Comparison of ENCODE assay signal across 20 cellular contexts in genomic region chr14:69931960-69932359, GRCh38. TPM values are rescaled to one million over a fixed set of nuclear protein-coding genes. Genes with fewer than 3 reads are reported as not detected.
DNase-seq lines count a peak whose midpoint lies in the region; ATAC-seq and TF ChIP-seq lines count a peak whose summit lies in the region.
"Had no signal": no experiment of that assay in that cellular context is flagged by ENCODE, and none has a peak within 500 bp of the region (broad histone marks: within the 10 kb centered on the region; RNA-seq: fewer than 3 reads in every experiment).

No MANE protein-coding gene starts in this region.

- H3K27me3 Mint-ChIP-seq in GM23338 (ENCODE audit: insufficient read depth, low read depth, poor library complexity) (peaks cover 11% of the 10 kb centered on the region), neural progenitor cell (ENCODE audit: insufficient read depth, low read depth) (peaks cover 3% of the 10 kb centered on the region)

- H3K4me2 ChIP-seq in GM23338, result no peak overlapping the region
- H3K4me2 ChIP-seq in neural progenitor cell, result peak overlapping the region; percentile 56
- H3K4me2 ChIP-seq: A549, KMS-11 had no signal

- H3K4me3 Mint-ChIP-seq in GM23338 (no peak overlapping the region), neural progenitor cell (no peak overlapping the region)
- H3K4me3 Mint-ChIP-seq: CD8-positive, alpha-beta memory T cell had no signal

- H4K20me1 ChIP-seq in GM23338 (replicated peaks; ENCODE audit: insufficient read depth) (no peaks in the 10 kb centered on the region), neural progenitor cell (ENCODE audit: low read depth) (peaks cover 83% of the 10 kb centered on the region)

- H3K27ac ChIP-seq in GM23338 (ENCODE audit: low read depth), result no peak overlapping the region
- H3K27ac ChIP-seq in neural progenitor cell, result peak overlapping the region; percentile 97
- H3K27ac ChIP-seq: A549, KMS-11 had no signal

- H3K9ac ChIP-seq in neural progenitor cell, result peak overlapping the region; percentile 18
- H3K9ac ChIP-seq: KMS-11 had no signal

- H3K4me3 ChIP-seq in GM23338 (no peak overlapping the region), neural progenitor cell (peak overlapping the region; percentile 0), BE2C (ENCODE audit: low read depth, low read length) (no peak overlapping the region)
- H3K4me3 ChIP-seq: A549 had no signal

- H3K9me3 ChIP-seq in neural progenitor cell (ENCODE audit: low read depth), result no peaks in the 10 kb centered on the region
- H3K9me3 ChIP-seq in BE2C, result no peaks in the 10 kb centered on the region
- H3K9me3 ChIP-seq: A549 had no signal

- H3K27me3 ChIP-seq in GM23338 (ENCODE audit: insufficient read depth), result no peaks in the 10 kb centered on the region
- H3K27me3 ChIP-seq in neural progenitor cell, result no peaks in the 10 kb centered on the region
- peaks cover 35% of the 10 kb centered on the region for H3K27me3 ChIP-seq in BE2C

- H3K27ac Mint-ChIP-seq in GM23338, result no peak overlapping the region
- H3K27ac Mint-ChIP-seq in neural progenitor cell, result peak overlapping the region; percentile 91
- H3K27ac Mint-ChIP-seq: CD8-positive, alpha-beta memory T cell had no signal

- no peaks in the 10 kb centered on the region for H3K9me2 ChIP-seq in GM23338 (ENCODE audit: insufficient read depth)

- peak; percentile 28 for ATAC-seq in GM23338
- ATAC-seq: A549, HCT116, HepG2, Panc1, Right ventricle myocardium inferior had no signal

- DNase-seq in GM23338 (ENCODE audit: low spot score) (no peak), NCI-H146 treated with DMSO at 0.1 percent for 48 hours (lab: John Stamatoyannopoulos, UW; ENCODE audit: unreplicated experiment) (peak; percentile 16), iPS-NIHi7 (ENCODE audit: extremely low spot score) (peak; percentile 41), neural progenitor cell (ENCODE audit: low spot score) (no peak), HuH-7.5 (ENCODE audit: low spot score) (no peak), NCI-H1694 (lab: John Stamatoyannopoulos, UW) (no peak), BE2C (no peak), DMS79 (lab: John Stamatoyannopoulos, UW) (no peak)
- DNase-seq: C1 segment of cervical spinal cord, NCI-H1417, NCI-H2029, NCI-H526 had no signal

- TF ChIP-seq CTCF in GM23338 (conservative IDR thresholded peaks at IDR 0.05; ENCODE audit: low read depth in 2 of 2) (no peak), neural progenitor cell (IDR thresholded peaks at IDR 0.05) (no peak), BE2C (IDR thresholded peaks at IDR 0.05; ENCODE audit: low read depth, low read length) (no peak)

- no peaks in the 10 kb centered on the region; the same call in 2 of the 3 replicates for H3K36me3 Mint-ChIP-seq in GM23338 (ENCODE audit: low read depth)
- peaks cover 4% of the 10 kb centered on the region for H3K36me3 Mint-ChIP-seq in neural progenitor cell
- H3K36me3 Mint-ChIP-seq: CD8-positive, alpha-beta memory T cell had no signal

- H3K4me1 ChIP-seq in GM23338 (ENCODE audit: insufficient read depth) (no peaks in the 10 kb centered on the region), neural progenitor cell (peaks cover 94% of the 10 kb centered on the region), BE2C (no peaks in the 10 kb centered on the region)

- no peaks in the 10 kb centered on the region for H3K79me2 ChIP-seq in GM23338 (replicated peaks; ENCODE audit: insufficient read depth)
- H3K79me2 ChIP-seq in neural progenitor cell (ENCODE audit: low read depth), result peaks cover 81% of the 10 kb centered on the region

- H2AFZ ChIP-seq in GM23338 (peak overlapping the region; percentile 69; the same call in 1 of the 2 replicates), neural progenitor cell (replicated peaks) (no peak overlapping the region)

- no peaks in the 10 kb centered on the region for H3K9me3 Mint-ChIP-seq in GM23338
- H3K9me3 Mint-ChIP-seq in neural progenitor cell, result no peaks in the 10 kb centered on the region
- H3K9me3 Mint-ChIP-seq: CD8-positive, alpha-beta memory T cell had no signal

- H3K4me1 Mint-ChIP-seq in GM23338 (peaks cover 8% of the 10 kb centered on the region; the same call in 2 of the 3 replicates), neural progenitor cell (peaks cover 35% of the 10 kb centered on the region)
- H3K4me1 Mint-ChIP-seq: CD8-positive, alpha-beta memory T cell had no signal

- H3K36me3 ChIP-seq in GM23338 (ENCODE audit: insufficient read depth), result no peaks in the 10 kb centered on the region
- no peaks in the 10 kb centered on the region for H3K36me3 ChIP-seq in neural progenitor cell
- H3K36me3 ChIP-seq in BE2C, result no peaks in the 10 kb centered on the region

- H3F3A ChIP-seq in GM23338 (replicated peaks; ENCODE audit: low read depth) (no peaks in the 10 kb centered on the region), neural progenitor cell (ENCODE audit: low read depth) (peaks cover 77% of the 10 kb centered on the region)

TF ChIP-seq in GM23338, 12 proteins besides CTCF, POLR2A, EP300 and RAD21 (continues in another document):
- TF ChIP-seq ETS1 (IDR thresholded peaks at IDR 0.05) (no peak), NANOG (IDR thresholded peaks at IDR 0.05; ENCODE audit: borderline replicate concordance) (no peak), JUNB (IDR thresholded peaks at IDR 0.05; ENCODE audit: unreplicated experiment) (no peak), CREB1 (CRISPR knock-in tag; IDR thresholded peaks at IDR 0.05; ENCODE audit: low read depth) (no peak), ZNF114 (CRISPR knock-in tag; IDR thresholded peaks at IDR 0.05) (no peak), ZNF331 (CRISPR knock-in tag; IDR thresholded peaks at IDR 0.05; ENCODE audit: low read depth) (no peak), EZH2phosphoT487 (IDR thresholded peaks at IDR 0.05; ENCODE audit: unreplicated experiment) (no peak), POLR2AphosphoS5 (IDR thresholded peaks at IDR 0.05; ENCODE audit: low read depth) (no peak)

RNA-seq across cellular contexts. Expression of gene SMOC1, which starts 52.7 kb away (rescaled TPM):
- 1.0 and 1.6 TPM in 2 replicates for total RNA-seq in GM23338 (2014; rRNA removed; shearing (Covaris generic))
- polyA plus RNA-seq in GM23338 (2016; fragmentation: Nextera tagmentation; extraction: Ambion mirVana), result 0.38 and 0.79 TPM in 2 replicates
- 89.3 and 158 TPM in 2 replicates for total RNA-seq in neural progenitor cell (ENCODE audit: low replicate concordance)
- not detected for polyA plus RNA-seq in BE2C (2012; ENCODE audit: insufficient read depth, insufficient read length, low read depth)
- total RNA-seq: CD8-positive, alpha-beta memory T cell; SK-MEL-5 had no signal
- polyA plus RNA-seq: CD8-positive, alpha-beta memory T cell had no signal

Comparison
In these comparisons a context has a peak if more than half of its experiments do, and no peak if none do; other contexts are left out.
1. DNase-seq: peak in NCI-H146 treated with DMSO at 0.1 percent for 48 hours (single experiment) and iPS-NIHi7 (single experiment); none in GM23338 (single experiment), neural progenitor cell (single experiment), HuH-7.5 (single experiment), NCI-H1694 (single experiment), BE2C (single experiment) and DMS79 (single experiment).
2. RNA of gene SMOC1, which starts 52.7 kb away (total RNA-seq): 89.3 to 158 TPM in neural progenitor cell; 1.0 to 1.6 TPM in GM23338; every median in the first group is over 10 times any median in the second.